ENCODE assay signal across 12 cellular contexts in genomic region chr12:105204916-105205315, GRCh38. TPM values are rescaled to one million over a fixed set of nuclear protein-coding genes. Genes with fewer than 3 reads are reported as not detected.
DNase-seq lines count a peak whose midpoint lies in the region; ATAC-seq and TF ChIP-seq lines count a peak whose summit lies in the region.
"Had no signal": no experiment of that assay in that cellular context is flagged by ENCODE, and none has a peak within 500 bp of the region (broad histone marks: within the 10 kb centered on the region; RNA-seq: fewer than 3 reads in every experiment).

No MANE protein-coding gene starts in this region.

- H3K36me3 ChIP-seq in ACC112 (ENCODE audit: insufficient read depth, low read length) (peaks cover 32% of the 10 kb centered on the region; the same call in 1 of the 2 replicates), left lung (peaks cover 0 to 96% of the 10 kb centered on the region in 2 donors)

- H3K4me3 ChIP-seq in ACC112 (ENCODE audit: low read depth, low read length), result no peak overlapping the region
- no peak overlapping the region for H3K4me3 ChIP-seq in left lung
- H3K4me3 ChIP-seq: lower lobe of right lung, right atrium auricular region, thoracic aorta had no signal

- DNase-seq in HCEC 1CT (peak; percentile 61), amniotic stem cell (lab: John Stamatoyannopoulos, UW) (peak; percentile 75), left lung (no peak), NCI-H146 treated with DMSO at 0.1 percent for 48 hours (lab: John Stamatoyannopoulos, UW; ENCODE audit: unreplicated experiment) (no peak), NCI-H1436 treated with DMSO at 0.1 percent for 48 hours (lab: John Stamatoyannopoulos, UW) (no peak)
- DNase-seq in activated CD8-positive, alpha-beta memory T cell treated with anti-CD3 and anti-CD28 coated beads for 24 hours, result no peak
- DNase-seq: CD8-positive, alpha-beta memory T cell; lower lobe of right lung had no signal

- H3K27ac ChIP-seq in ACC112 (ENCODE audit: low read depth, low read length) (peak overlapping the region; percentile 87), left lung (no peak overlapping the region)
- H3K27ac ChIP-seq: lower lobe of right lung, right atrium auricular region, thoracic aorta had no signal

- H3K27me3 ChIP-seq in ACC112 (ENCODE audit: insufficient read depth, low read length) (no peaks in the 10 kb centered on the region), left lung (no peaks in the 10 kb centered on the region)
- H3K27me3 ChIP-seq: right atrium auricular region had no signal

- H2AFZ ChIP-seq in ACC112 (ENCODE audit: low read length, unreplicated experiment), result no peak overlapping the region

- H3K9me3 ChIP-seq in left lung, result no peaks in the 10 kb centered on the region
- H3K9me3 ChIP-seq: lower lobe of right lung, right atrium auricular region, thoracic aorta had no signal

- no peak for TF ChIP-seq CTCF in left lung (IDR thresholded peaks at IDR 0.05)

- ATAC-seq in left lung (peak; percentile 27), GM21360 (IDR thresholded peaks at IDR 0.05; ENCODE audit: unreplicated experiment) (no peak)

- peaks cover 12% of the 10 kb centered on the region for H3K4me1 ChIP-seq in ACC112 (ENCODE audit: control insufficient read depth, insufficient read depth, low read length, unreplicated experiment)
- H3K4me1 ChIP-seq in left lung, result no peaks in the 10 kb centered on the region
- H3K4me1 ChIP-seq: lower lobe of right lung, right atrium auricular region had no signal

- intact Hi-C loops in left lung (cut with DNase I), result no loop called here

- no peaks in the 10 kb centered on the region for H3K79me2 ChIP-seq in ACC112 (ENCODE audit: control insufficient read depth, insufficient read depth, low read length, unreplicated experiment)

RNA-seq across cellular contexts. Expression of gene APPL2, which starts 31.1 kb away (rescaled TPM):
- 10 to 100 TPM; 27.8 to 36.9 TPM for total RNA-seq in left lung

Comparison
In these comparisons a context has a peak if more than half of its experiments do, and no peak if none do; other contexts are left out.
1. DNase-seq: peak in HCEC 1CT (single experiment) and amniotic stem cell (single experiment); none in left lung (0 of 2), activated CD8-positive, alpha-beta memory T cell treated with anti-CD3 and anti-CD28 coated beads for 24 hours (single experiment), NCI-H146 treated with DMSO at 0.1 percent for 48 hours (single experiment) and NCI-H1436 treated with DMSO at 0.1 percent for 48 hours (single experiment).